In genomic region chr4:87038837-87039715, GRCh38 we compare ENCODE assay signal across 8 cellular contexts.
DNase-seq lines count a peak whose midpoint lies in the region; ATAC-seq and TF ChIP-seq lines count a peak whose summit lies in the region.

No MANE protein-coding gene starts in this region.

- TF ChIP-seq EP300 in suprapubic skin (IDR thresholded peaks at IDR 0.05): no peak

- H3K4me3 ChIP-seq in BE2C (ENCODE audit: low read depth, low read length): no peak overlapping the region
- no peak overlapping the region for H3K4me3 ChIP-seq in choroid plexus epithelial cell (ENCODE audit: low read depth, low read length)
- no peak overlapping the region for H3K4me3 ChIP-seq in left lung
- H3K4me3 ChIP-seq in suprapubic skin: no peak overlapping the region

- TF ChIP-seq CTCF in BE2C (IDR thresholded peaks at IDR 0.05; ENCODE audit: low read depth, low read length) (no peak), choroid plexus epithelial cell (conservative IDR thresholded peaks at IDR 0.05; ENCODE audit: low read depth, low read length) (no peak), left lung (IDR thresholded peaks at IDR 0.05) (no peak), suprapubic skin (IDR thresholded peaks at IDR 0.05) (no peak)

- H3K27ac ChIP-seq in left lung (peak overlapping the region; percentile 51 to 54), suprapubic skin (peak overlapping the region; percentile 72)

- no peak for TF ChIP-seq POLR2A in suprapubic skin (IDR thresholded peaks at IDR 0.05)

- DNase-seq in BE2C: peak; percentile 78
- DNase-seq in NCI-H2227 (lab: John Stamatoyannopoulos, UW; ENCODE audit: unreplicated experiment): peak; percentile 35
- DNase-seq in choroid plexus epithelial cell (ENCODE audit: low read depth): peak; percentile 82
- peak; percentile 54 to 74 for DNase-seq in left lung
- peak in 1 of 2 donors; percentile 79 for DNase-seq in suprapubic skin (ENCODE audit: low spot score in 2 of 2)
- DNase-seq in activated CD4-positive, alpha-beta T cell treated with anti-CD3 and anti-CD28 coated beads for 1 hour: no peak

- intact Hi-C loops in left lung (cut with DNase I): no loop called here

- peak; percentile 55 for ATAC-seq in GM21529 (IDR thresholded peaks at IDR 0.05; ENCODE audit: unreplicated experiment)
- ATAC-seq in left lung: peak; percentile 76
- ATAC-seq in activated CD4-positive, CD25-positive, alpha-beta regulatory T cell treated with anti-CD3 and anti-CD28 coated beads, Interleukin-2, amount 50 U/mL, for 24 hours: no peak

- H3K4me1 ChIP-seq in BE2C (peaks cover 41% of the 10 kb centered on the region), left lung (peaks cover 30 to 82% of the 10 kb centered on the region in 2 donors), suprapubic skin (peaks cover 89% of the 10 kb centered on the region)

- WGBS in suprapubic skin: 30% methylated on average over 8 of the region's 8 CpGs

- H3K36me3 ChIP-seq in BE2C: no peaks in the 10 kb centered on the region
- H3K36me3 ChIP-seq in left lung: no peaks in the 10 kb centered on the region
- H3K36me3 ChIP-seq in suprapubic skin: no peaks in the 10 kb centered on the region

- no peaks in the 10 kb centered on the region for H3K9me3 ChIP-seq in BE2C
- H3K9me3 ChIP-seq in left lung: no peaks in the 10 kb centered on the region
- no peaks in the 10 kb centered on the region for H3K9me3 ChIP-seq in suprapubic skin

- no peaks in the 10 kb centered on the region for H3K27me3 ChIP-seq in BE2C
- H3K27me3 ChIP-seq in left lung: no peaks in the 10 kb centered on the region
- H3K27me3 ChIP-seq in suprapubic skin: no peaks in the 10 kb centered on the region

Comparison
In these comparisons a context has a peak if more than half of its experiments do, and no peak if none do; other contexts are left out.
1. ATAC-seq: peak in GM21529 (single experiment) and left lung (single experiment); none in activated CD4-positive, CD25-positive, alpha-beta regulatory T cell treated with anti-CD3 and anti-CD28 coated beads, Interleukin-2, amount 50 U/mL, for 24 hours (0 of 2).